ENCODE assay signal across 15 cellular contexts in genomic region chr18:51716277-51716676, GRCh38.
"Had no signal": no experiment of that assay in that cellular context is flagged by ENCODE, and none has a peak within 500 bp of the region (broad histone marks: within the 10 kb centered on the region; RNA-seq: fewer than 3 reads in every experiment).

No MANE protein-coding gene starts in this region.

- FAIRE-seq: colon, frontal cortex, islet of Langerhans had no signal

- H3K27me3 ChIP-seq: heart right ventricle, tibial nerve, vagina had no signal

- DNase-seq: activated CD4-positive, alpha-beta T cell treated with anti-CD3 and anti-CD28 coated beads, Interleukin-2, amount 10 ng/mL, durations not matched to agents 24 days and 14 days; activated naive CD4-positive, alpha-beta T cell treated with Interleukin-2 at 50 U/mL for 16 hours; heart right ventricle; mammary epithelial cell; naive thymus-derived CD8-positive, alpha-beta T cell; posterior cingulate gyrus; right cardiac atrium had no signal

- H3K4me2 ChIP-seq: smooth muscle cell had no signal

- H3K27ac ChIP-seq: heart right ventricle, tibial nerve, vagina had no signal

- ATAC-seq: heart right ventricle; naive thymus-derived CD8-positive, alpha-beta T cell; right cardiac atrium; stimulated activated effector memory CD8-positive, alpha-beta T cell treated with anti-CD3 and anti-CD28 coated beads, Interleukin-12 subunit alpha, Interleukin-12 subunit beta, amount 100 ng/mL, for 72 hours; WTC11 had no signal

- H3K36me3 ChIP-seq: heart right ventricle, tibial nerve, vagina had no signal

- H3K9me3 ChIP-seq: vagina had no signal

- H3K4me3 ChIP-seq: heart right ventricle, smooth muscle cell, tibial nerve, vagina had no signal

- H3K4me1 ChIP-seq: heart right ventricle, tibial nerve, vagina had no signal
